Comparison of ENCODE assay signal across 8 cellular contexts in genomic region chr6:32118782-32119628, GRCh38. TPM values are rescaled to one million over a fixed set of nuclear protein-coding genes. Genes with fewer than 3 reads are reported as not detected.
DNase-seq lines count a peak whose midpoint lies in the region; ATAC-seq, FAIRE-seq and TF ChIP-seq lines count a peak whose summit lies in the region.

No MANE protein-coding gene starts in this region.

- no peak overlapping the region; the same call in 2 of the 3 replicates for H3K4me3 Mint-ChIP-seq in GM23338

- H3K9me3 Mint-ChIP-seq in GM23338, result no peaks in the 10 kb centered on the region

- H3K27me3 ChIP-seq in A673 (replicated peaks; ENCODE audit: insufficient read depth, low read depth, low read length, poor library complexity), result no peaks in the 10 kb centered on the region
- no peaks in the 10 kb centered on the region for H3K27me3 ChIP-seq in GM23338 (ENCODE audit: insufficient read depth)
- H3K27me3 ChIP-seq in bronchial epithelial cell (ENCODE audit: control insufficient read depth, insufficient read depth, low read length), result no peaks in the 10 kb centered on the region
- no peaks in the 10 kb centered on the region for H3K27me3 ChIP-seq in keratinocyte (ENCODE audit: control insufficient read depth, extremely low read depth, insufficient read depth, low read length)

- no peaks in the 10 kb centered on the region for H3K9me1 ChIP-seq in keratinocyte (ENCODE audit: control insufficient read depth, extremely low read depth, insufficient read depth, low read length)

- H4K20me1 ChIP-seq in GM23338 (replicated peaks; ENCODE audit: insufficient read depth), result no peaks in the 10 kb centered on the region
- no peaks in the 10 kb centered on the region for H4K20me1 ChIP-seq in keratinocyte (ENCODE audit: control insufficient read depth, extremely low read depth, insufficient read depth, low read length)

- peak; percentile 84 for DNase-seq in A673 (ENCODE audit: low spot score)
- DNase-seq in GM23338 (ENCODE audit: low spot score), result peak; percentile 89
- peak; percentile 30 for DNase-seq in NCI-H345 treated with DMSO at 0.1 percent for 48 hours (lab: John Stamatoyannopoulos, UW; ENCODE audit: unreplicated experiment)
- DNase-seq in bronchial epithelial cell (ENCODE audit: low read depth), result peak; percentile 68
- DNase-seq in keratinocyte (ENCODE audit: low read depth, low spot score), result peak; percentile 28
- DNase-seq in smooth muscle cell of the brain vasculature (ENCODE audit: low read depth, low spot score), result peak; percentile 75

- H3K4me2 ChIP-seq in GM23338 (no peak overlapping the region), keratinocyte (ENCODE audit: control insufficient read depth, extremely low read depth, insufficient read depth, low read depth, low read length) (no peak overlapping the region)

- H3K27me3 Mint-ChIP-seq in GM23338 (ENCODE audit: insufficient read depth, low read depth, poor library complexity), result peaks cover 2% of the 10 kb centered on the region

- CTCF ChIA-PET in A673 (lab: Charles Lee), result interaction anchor here (0.6 to 1.2 kb wide), 5 partner anchors 11 to 276 kb away, joined by 3 to 7 read pairs (median 3); partner anchors contain the start of gene TNXB

- H3K79me2 ChIP-seq in GM23338 (replicated peaks; ENCODE audit: insufficient read depth) (no peaks in the 10 kb centered on the region), keratinocyte (ENCODE audit: control insufficient read depth, insufficient read depth, low read length) (no peaks in the 10 kb centered on the region)

- no peak overlapping the region for H3K9ac ChIP-seq in keratinocyte (ENCODE audit: control insufficient read depth, extremely low read depth, insufficient read depth, low read length)

- no peaks in the 10 kb centered on the region for H3K4me1 Mint-ChIP-seq in GM23338

- peak; percentile 94 for ATAC-seq in GM23338
- peak; percentile 79 to 84 for ATAC-seq in activated CD4-positive, CD25-positive, alpha-beta regulatory T cell treated with anti-CD3 and anti-CD28 coated beads, Interleukin-2, amount 50 U/mL, for 24 hours
- no peak for ATAC-seq in GM18520 (IDR thresholded peaks at IDR 0.05; ENCODE audit: unreplicated experiment)

- no peaks in the 10 kb centered on the region for H3K9me2 ChIP-seq in GM23338 (ENCODE audit: insufficient read depth)

- BruUV-seq in A673 (replicated peaks; lab: Mats Ljungman, UMichigan), result no TSS peak

- peaks cover 38% of the 10 kb centered on the region for H3K36me3 ChIP-seq in A673 (ENCODE audit: insufficient read depth, low read length, poor library complexity, severe bottlenecking)
- peaks cover 15% of the 10 kb centered on the region for H3K36me3 ChIP-seq in GM23338 (ENCODE audit: insufficient read depth)
- peaks cover 37% of the 10 kb centered on the region for H3K36me3 ChIP-seq in bronchial epithelial cell (ENCODE audit: control insufficient read depth, insufficient read depth, low read length)
- H3K36me3 ChIP-seq in keratinocyte (ENCODE audit: control insufficient read depth in 2 of 2, extremely low read depth in 1 of 2, insufficient read depth in 2 of 2, low read length in 2 of 2), result peaks cover 24 to 36% of the 10 kb centered on the region in 2 experiments

- H3K4me3 ChIP-seq in A673 (ENCODE audit: low read depth, low read length, poor library complexity, severe bottlenecking), result no peak overlapping the region
- H3K4me3 ChIP-seq in GM23338, result no peak overlapping the region
- no peak overlapping the region for H3K4me3 ChIP-seq in bronchial epithelial cell (ENCODE audit: low read depth, low read length)
- H3K4me3 ChIP-seq in keratinocyte (ENCODE audit: control insufficient read depth in 2 of 3, extremely low read depth in 1 of 3, insufficient read depth in 2 of 3, low read depth in 1 of 3, low read length in 3 of 3), result no peak overlapping the region

- H3K9me3 ChIP-seq in A673 (ENCODE audit: low read depth, low read length, poor library complexity, severe bottlenecking) (no peaks in the 10 kb centered on the region), keratinocyte (ENCODE audit: control insufficient read depth, low read depth, low read length) (no peaks in the 10 kb centered on the region)

- peaks cover 56% of the 10 kb centered on the region for H3K36me3 Mint-ChIP-seq in GM23338 (ENCODE audit: low read depth)

- peak overlapping the region; percentile 25 for H3K27ac ChIP-seq in A673 (ENCODE audit: low read depth, low read length, poor library complexity, severe bottlenecking)
- no peak overlapping the region; the same call in 1 of the 2 replicates for H3K27ac ChIP-seq in GM23338 (ENCODE audit: low read depth)
- H3K27ac ChIP-seq in keratinocyte (ENCODE audit: control insufficient read depth, insufficient read depth, low read length), result no peak overlapping the region

- H2AFZ ChIP-seq in GM23338 (no peak overlapping the region), keratinocyte (ENCODE audit: control insufficient read depth, low read length) (peak overlapping the region; percentile 9)

- H3K27ac Mint-ChIP-seq in GM23338, result no peak overlapping the region

- peaks cover 4% of the 10 kb centered on the region; the same call in 1 of the 2 replicates for H3F3A ChIP-seq in GM23338 (replicated peaks; ENCODE audit: low read depth)

- H3K4me1 ChIP-seq in A673 (ENCODE audit: insufficient read depth, low read length, poor library complexity, severe bottlenecking) (no peaks in the 10 kb centered on the region), GM23338 (ENCODE audit: insufficient read depth) (no peaks in the 10 kb centered on the region), keratinocyte (ENCODE audit: control insufficient read depth, extremely low read depth, insufficient read depth, low read length) (peaks cover 15% of the 10 kb centered on the region)

- dilution Hi-C loops in keratinocyte (cut with MboI; ENCODE audit: extremely low pct_ligation_motif_present, low sequenced_read_pairs), result no loop called here

- intact Hi-C loops in A673 (cut with micrococcal nuclease; ENCODE audit: unreplicated experiment), result loop anchor here (1.0 to 5.0 kb wide), 2 partner anchors 76 to 123 kb away; no protein-coding TSS in a partner anchor

- POLR2A ChIA-PET in A673 (lab: Charles Lee; ENCODE audit: low non-redundant PET), result no interaction called here

- FAIRE-seq in bronchial epithelial cell (lab: Jason Lieb, UNC) (no peak), keratinocyte (lab: Jason Lieb, UNC) (peak; percentile 36)

- TF ChIP-seq CTCF in A673 (conservative IDR thresholded peaks at IDR 0.05; ENCODE audit: low read depth, low read length) (peak; percentile 93), GM23338 (conservative IDR thresholded peaks at IDR 0.05; ENCODE audit: low read depth in 2 of 2) (peak; percentile 85 to 90), bronchial epithelial cell (IDR thresholded peaks at IDR 0.05; ENCODE audit: insufficient read depth, low read length, severe bottlenecking) (peak; percentile 99), keratinocyte (optimal IDR thresholded peaks at IDR 0.05 in 1 of 3, IDR thresholded peaks at IDR 0.05 in 1 of 3, conservative IDR thresholded peaks at IDR 0.05 in 1 of 3; ENCODE audit: extremely low read depth in 1 of 3, insufficient read depth in 2 of 3, low read length in 3 of 3) (peak; percentile 94 to 97 (median 96))

RNA-seq across cellular contexts. Expression of gene ATF6B, which starts 9.0 kb away (rescaled TPM):
- total RNA-seq in A673 (2021), result 70.2 and 74.7 TPM in 2 replicates
- total RNA-seq in GM23338 (2014; rRNA removed; shearing (Covaris generic)), result 21.7 and 24.9 TPM in 2 replicates
- polyA plus RNA-seq in GM23338 (2016; fragmentation: Nextera tagmentation; extraction: Ambion mirVana), result 25.9 and 26.1 TPM in 2 replicates
- 8.7 and 11.1 TPM in 2 replicates for total RNA-seq in bronchial epithelial cell
- 30.4 to 51.2 TPM (median 37.9 TPM) in 3 replicates for polyA plus RNA-seq in keratinocyte
- polyA plus RNA-seq in keratinocyte (2011; ENCODE audit: low read depth), result 35.1 TPM
- 23.5 and 24.3 TPM in 2 replicates for polyA plus RNA-seq in keratinocyte (2011; cell fraction: cytosol; rRNA removed)
- polyA plus RNA-seq in keratinocyte (2011; cell fraction: nucleus; rRNA removed), result 132 and 149 TPM in 2 replicates
- polyA plus RNA-seq in keratinocyte (2012; ENCODE audit: low replicate concordance), result 46.0 and 46.4 TPM in 2 replicates
- 29.9 to 82.1 TPM (median 35.2 TPM) in 3 replicates for polyA minus RNA-seq in keratinocyte
- polyA minus RNA-seq in keratinocyte (2011; cell fraction: cytosol; rRNA and poly(A)+ RNA removed), result 23.4 TPM
- polyA minus RNA-seq in keratinocyte (2011; cell fraction: nucleus; rRNA and poly(A)+ RNA removed), result 42.1 and 71.6 TPM in 2 replicates

RNA-seq across cellular contexts. Expression of gene TNXB, which starts 9.9 kb away (rescaled TPM):
- total RNA-seq in A673 (2021), result 11.5 and 13.6 TPM in 2 replicates
- total RNA-seq in GM23338 (2014; rRNA removed; shearing (Covaris generic)), result 3.4 and 6.0 TPM in 2 replicates
- polyA plus RNA-seq in GM23338 (2016; fragmentation: Nextera tagmentation; extraction: Ambion mirVana), result 1.1 and 2.0 TPM in 2 replicates
- total RNA-seq in bronchial epithelial cell, result 1.4 and 2.4 TPM in 2 replicates
- polyA plus RNA-seq in keratinocyte, result 0.02 to 0.25 TPM (median 0.06 TPM) in 3 replicates
- polyA plus RNA-seq in keratinocyte (2011; ENCODE audit: low read depth), result 1.2 TPM
- 0.01 TPM in 2 replicates for polyA plus RNA-seq in keratinocyte (2011; cell fraction: cytosol; rRNA removed)
- polyA plus RNA-seq in keratinocyte (2011; cell fraction: nucleus; rRNA removed), result 0.22 and 0.29 TPM in 2 replicates
- 0.17 and 1.5 TPM in 2 replicates for polyA plus RNA-seq in keratinocyte (2012; ENCODE audit: low replicate concordance)
- polyA minus RNA-seq in keratinocyte, result under 0.01 to 0.43 TPM (median 0.30 TPM) in 3 replicates
- polyA minus RNA-seq in keratinocyte (2011; cell fraction: cytosol; rRNA and poly(A)+ RNA removed), result not detected
- polyA minus RNA-seq in keratinocyte (2011; cell fraction: nucleus; rRNA and poly(A)+ RNA removed), result 0.39 and 0.95 TPM in 2 replicates

RNA-seq across cellular contexts. Expression of gene FKBPL, which starts 11.1 kb away (rescaled TPM):
- total RNA-seq in A673 (2021) (13.5 and 14.1 TPM in 2 replicates), bronchial epithelial cell (7.4 and 8.4 TPM in 2 replicates)
- total RNA-seq in GM23338 (2014; rRNA removed; shearing (Covaris generic)), result 6.4 and 7.5 TPM in 2 replicates
- polyA plus RNA-seq in GM23338 (2016; fragmentation: Nextera tagmentation; extraction: Ambion mirVana) (7.6 and 9.6 TPM in 2 replicates), keratinocyte (4.2 to 5.6 TPM (median 4.9 TPM) in 3 replicates)
- polyA plus RNA-seq in keratinocyte (2011; ENCODE audit: low read depth), result 1.9 TPM
- polyA plus RNA-seq in keratinocyte (2011; cell fraction: cytosol; rRNA removed), result 2.7 and 3.7 TPM in 2 replicates
- polyA plus RNA-seq in keratinocyte (2011; cell fraction: nucleus; rRNA removed), result 4.7 and 5.5 TPM in 2 replicates
- 5.9 and 8.6 TPM in 2 replicates for polyA plus RNA-seq in keratinocyte (2012; ENCODE audit: low replicate concordance)
- 2.2 to 6.9 TPM (median 3.8 TPM) in 3 replicates for polyA minus RNA-seq in keratinocyte
- polyA minus RNA-seq in keratinocyte (2011; cell fraction: cytosol; rRNA and poly(A)+ RNA removed), result 1.9 TPM
- polyA minus RNA-seq in keratinocyte (2011; cell fraction: nucleus; rRNA and poly(A)+ RNA removed), result 0.93 and 1.8 TPM in 2 replicates

RNA-seq across cellular contexts. Expression of gene PRRT1, which starts 32.7 kb away (rescaled TPM):
- total RNA-seq in A673 (2021), result 4.5 and 4.7 TPM in 2 replicates
- total RNA-seq in GM23338 (2014; rRNA removed; shearing (Covaris generic)), result 1.2 TPM in 1 of 2 replicates, not detected in the other
- polyA plus RNA-seq in GM23338 (2016; fragmentation: Nextera tagmentation; extraction: Ambion mirVana), result 1.7 and 2.7 TPM in 2 replicates
- total RNA-seq in bronchial epithelial cell, result not detected in 2 replicates
- 0.09 to 0.17 TPM (median 0.09 TPM) in 3 replicates for polyA plus RNA-seq in keratinocyte
- polyA plus RNA-seq in keratinocyte (2011; ENCODE audit: low read depth), result 0.39 TPM
- 0.05 and 0.08 TPM in 2 replicates for polyA plus RNA-seq in keratinocyte (2011; cell fraction: cytosol; rRNA removed)
- 0.74 and 1.0 TPM in 2 replicates for polyA plus RNA-seq in keratinocyte (2011; cell fraction: nucleus; rRNA removed)
- polyA plus RNA-seq in keratinocyte (2012; ENCODE audit: low replicate concordance), result 0.38 and 0.66 TPM in 2 replicates
- polyA minus RNA-seq in keratinocyte, result not detected in 3 replicates
- not detected for polyA minus RNA-seq in keratinocyte (2011; cell fraction: cytosol; rRNA and poly(A)+ RNA removed)
- polyA minus RNA-seq in keratinocyte (2011; cell fraction: nucleus; rRNA and poly(A)+ RNA removed), result not detected in 2 replicates

RNA-seq across cellular contexts. Expression of gene PPT2, which starts 34.9 kb away (rescaled TPM):
- total RNA-seq in A673 (2021), result 58.6 and 70.9 TPM in 2 replicates
- total RNA-seq in GM23338 (2014; rRNA removed; shearing (Covaris generic)), result 12.5 and 20.6 TPM in 2 replicates
- polyA plus RNA-seq in GM23338 (2016; fragmentation: Nextera tagmentation; extraction: Ambion mirVana), result 8.9 and 10.1 TPM in 2 replicates
- total RNA-seq in bronchial epithelial cell, result 5.8 and 38.5 TPM in 2 replicates
- polyA plus RNA-seq in keratinocyte, result 15.0 to 21.0 TPM (median 15.6 TPM) in 3 replicates
- polyA plus RNA-seq in keratinocyte (2011; ENCODE audit: low read depth), result 2.6 TPM
- 10.4 and 11.0 TPM in 2 replicates for polyA plus RNA-seq in keratinocyte (2011; cell fraction: cytosol; rRNA removed)
- 34.1 and 43.3 TPM in 2 replicates for polyA plus RNA-seq in keratinocyte (2011; cell fraction: nucleus; rRNA removed)
- polyA plus RNA-seq in keratinocyte (2012; ENCODE audit: low replicate concordance), result 9.0 and 18.8 TPM in 2 replicates
- polyA minus RNA-seq in keratinocyte, result 10.8 to 14.1 TPM (median 12.3 TPM) in 3 replicates
- 11.5 TPM for polyA minus RNA-seq in keratinocyte (2011; cell fraction: cytosol; rRNA and poly(A)+ RNA removed)
- polyA minus RNA-seq in keratinocyte (2011; cell fraction: nucleus; rRNA and poly(A)+ RNA removed), result 11.8 and 23.7 TPM in 2 replicates

Comparison
In these comparisons a context has a peak if more than half of its experiments do, and no peak if none do; other contexts are left out.
1. DNase-seq: peak in every context shown above with its lines; median percentile 89 in GM23338; 84 in A673; 75 in smooth muscle cell of the brain vasculature; 68 in bronchial epithelial cell; 30 in NCI-H345 treated with DMSO at 0.1 percent for 48 hours; 28 in keratinocyte.